20 cellular contexts compared by ENCODE assay signal in the genomic region with DNA sequence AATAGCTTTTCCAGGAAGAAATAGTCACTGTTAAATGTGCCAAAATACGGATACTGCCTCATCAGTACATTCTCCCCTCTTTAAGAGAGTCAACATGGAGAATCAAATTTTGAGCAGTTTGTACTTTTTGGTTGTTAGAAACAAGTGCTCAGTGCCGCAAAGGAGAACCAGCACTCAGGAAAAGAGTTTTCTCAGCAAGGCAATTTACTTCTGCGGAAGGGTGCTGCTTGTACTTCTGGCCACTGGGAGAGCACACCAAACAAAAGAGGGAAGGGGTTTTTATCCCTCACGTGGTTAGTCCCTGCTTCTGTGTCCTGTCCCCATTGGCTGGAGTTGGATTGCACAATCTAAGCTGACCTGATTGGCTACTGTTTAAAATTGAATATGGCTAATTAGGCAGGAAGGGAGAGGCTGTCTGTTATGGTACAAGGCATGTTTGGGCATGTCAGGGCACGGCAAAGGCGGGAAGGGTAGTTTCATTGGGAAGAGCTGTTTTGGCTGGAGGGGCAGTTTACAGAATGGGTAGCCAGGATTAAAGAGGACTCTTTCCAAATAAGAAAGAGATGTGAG.
DNase-seq lines count a peak whose midpoint lies in the region; ATAC-seq, FAIRE-seq and TF ChIP-seq lines count a peak whose summit lies in the region.
"Had no signal": no experiment of that assay in that cellular context is flagged by ENCODE, and none has a peak within 500 bp of the region (broad histone marks: within the 10 kb centered on the region; RNA-seq: fewer than 3 reads in every experiment).

No MANE protein-coding gene starts in this region.

- no peak overlapping the region for H3K14ac ChIP-seq in H1 (ENCODE audit: insufficient read length)

- no peak for TF ChIP-seq POLR2A in H1 (IDR thresholded peaks at IDR 0.05; ENCODE audit: control extremely low read depth in 1 of 2, low read depth in 2 of 2, low read length in 2 of 2)
- TF ChIP-seq POLR2A in GM18505 (IDR thresholded peaks at IDR 0.05; ENCODE audit: borderline replicate concordance, extremely low read depth, insufficient read depth, insufficient read length) = no peak

- H3K9ac ChIP-seq in H1 (replicated peaks in 1 of 4; ENCODE audit: extremely low read depth in 1 of 4, low read depth in 3 of 4, low read length in 3 of 4) (no peak overlapping the region), keratinocyte (ENCODE audit: control insufficient read depth, extremely low read depth, insufficient read depth, low read length) (no peak overlapping the region)

- H3K36me3 ChIP-seq in HEK293 (ENCODE audit: control insufficient read depth in 2 of 2, insufficient read depth in 1 of 2, low read length in 2 of 2) = no peaks in the 10 kb centered on the region
- no peaks in the 10 kb centered on the region for H3K36me3 ChIP-seq in H1 (ENCODE audit: control insufficient read depth in 2 of 4, insufficient read depth in 4 of 4, low read length in 3 of 4)
- peaks cover 5 to 6% of the 10 kb centered on the region in 2 experiments for H3K36me3 ChIP-seq in keratinocyte (ENCODE audit: control insufficient read depth in 2 of 2, extremely low read depth in 1 of 2, insufficient read depth in 2 of 2, low read length in 2 of 2)

- TF ChIP-seq EP300 in H1 (IDR thresholded peaks at IDR 0.05; ENCODE audit: borderline replicate concordance in 1 of 2, low read depth in 2 of 2, low read length in 2 of 2) = no peak

- H2BK120ac ChIP-seq in H1 (replicated peaks; ENCODE audit: low read depth, low read length) = no peak overlapping the region

- H3K4me1 ChIP-seq in HEK293 (ENCODE audit: control insufficient read depth, insufficient read depth, low read length) (0 out of 2 replicates have a peak, but pooled peaks cover 4% of the 10 kb centered on the region), H1 (replicated peaks in 1 of 4; ENCODE audit: control insufficient read depth in 3 of 4, insufficient read depth in 4 of 4, low read length in 3 of 4) (peaks cover 0 to 3% (median 0%) of the 10 kb centered on the region in 4 experiments; a peak in 2 of 7 replicates), keratinocyte (ENCODE audit: control insufficient read depth, extremely low read depth, insufficient read depth, low read length) (no peaks in the 10 kb centered on the region)

- H3K9me3 ChIP-seq in HEK293 (ENCODE audit: control insufficient read depth, insufficient read depth, low read depth, low read length) (no peaks in the 10 kb centered on the region), H1 (ENCODE audit: insufficient read depth in 2 of 2, low read depth in 1 of 2, low read length in 1 of 2) (0 out of 4 replicates have a peak, but pooled peaks cover 0 to 3% of the 10 kb centered on the region in 2 experiments), keratinocyte (ENCODE audit: control insufficient read depth, low read depth, low read length) (peaks cover 10% of the 10 kb centered on the region)

- H3K4me2 ChIP-seq in H1 (ENCODE audit: insufficient read depth in 1 of 2, low read depth in 2 of 2, low read length in 2 of 2) = no peak overlapping the region
- H3K4me2 ChIP-seq in keratinocyte (ENCODE audit: control insufficient read depth, extremely low read depth, insufficient read depth, low read depth, low read length) = no peak overlapping the region

- H3K23ac ChIP-seq in H1 (ENCODE audit: insufficient read length) = no peak overlapping the region

- no peaks in the 10 kb centered on the region for H3K23me2 ChIP-seq in H1 (ENCODE audit: low read depth, low read length)

- peak; percentile 20 for FAIRE-seq in HTR-8/SVneo (lab: Jason Lieb, UNC)
- FAIRE-seq in H1 (lab: Jason Lieb, UNC) = no peak
- peak; percentile 32 for FAIRE-seq in keratinocyte (lab: Jason Lieb, UNC)
- FAIRE-seq: GM12891 had no signal

- CTCF ChIA-PET in HEK293 (lab: Yijun Ruan, JAX) = no interaction called here
- CTCF ChIA-PET in H1 (lab: Charles Lee; ENCODE audit: partially characterized antibody) = interaction anchor here (1.4 to 3.4 kb wide), 2 partner anchors 11 to 87 kb away, joined by 4 to 19 read pairs; no protein-coding TSS in a partner anchor

- H3K4ac ChIP-seq in H1 (replicated peaks; ENCODE audit: insufficient read length, low read depth, low read length) = no peak overlapping the region

- H3K56ac ChIP-seq in H1 (replicated peaks; ENCODE audit: insufficient read length, low read depth, low read length) = no peak overlapping the region

- H3K9me1 ChIP-seq in keratinocyte (ENCODE audit: control insufficient read depth, extremely low read depth, insufficient read depth, low read length) = no peaks in the 10 kb centered on the region

- H4K91ac ChIP-seq in H1 (replicated peaks; ENCODE audit: insufficient read length, low read length) = no peak overlapping the region

- H3K79me2 ChIP-seq in H1 (ENCODE audit: control insufficient read depth in 1 of 2, insufficient read depth in 2 of 2, low read length in 2 of 2) (no peaks in the 10 kb centered on the region), keratinocyte (ENCODE audit: control insufficient read depth, insufficient read depth, low read length) (no peaks in the 10 kb centered on the region)

- TF ChIP-seq RAD21 in H1 (IDR thresholded peaks at IDR 0.05 in 1 of 2, conservative IDR thresholded peaks at IDR 0.05 in 1 of 2; ENCODE audit: low read depth in 2 of 2, low read length in 2 of 2) = no peak

- dilution Hi-C loops in keratinocyte (cut with MboI; ENCODE audit: extremely low pct_ligation_motif_present, low sequenced_read_pairs) = no loop called here

- H2BK20ac ChIP-seq in H1 (ENCODE audit: low read length) = no peak overlapping the region

- H2BK5ac ChIP-seq in H1 (ENCODE audit: low read depth, low read length) = 0 out of 2 replicates have a peak overlapping the region, but pooled peaks have one; percentile 66

- no peak for ATAC-seq in GM18505 (IDR thresholded peaks at IDR 0.05; ENCODE audit: unreplicated experiment)
- no peak for ATAC-seq in HG03045 (IDR thresholded peaks at IDR 0.05; ENCODE audit: unreplicated experiment)
- ATAC-seq: HCT116 had no signal

- H2AFZ ChIP-seq in H1 (ENCODE audit: low read length) (0 out of 2 replicates have a peak overlapping the region, but pooled peaks have one; percentile 12), keratinocyte (ENCODE audit: control insufficient read depth, low read length) (no peak overlapping the region)

- H3K27me3 ChIP-seq in H1 (replicated peaks in 1 of 4; ENCODE audit: control insufficient read depth in 3 of 4, extremely low read depth in 1 of 4, insufficient read depth in 3 of 4, low read length in 3 of 4) (no peaks in the 10 kb centered on the region), keratinocyte (ENCODE audit: control insufficient read depth, extremely low read depth, insufficient read depth, low read length) (no peaks in the 10 kb centered on the region)

- no peak overlapping the region for H3K4me3 ChIP-seq in HEK293 (ENCODE audit: low read depth, low read length)
- no peak overlapping the region for H3K4me3 ChIP-seq in H1 (ENCODE audit: extremely low read depth in 1 of 4, insufficient read depth in 2 of 4, low read depth in 3 of 4, low read length in 4 of 4)
- no peak overlapping the region for H3K4me3 ChIP-seq in keratinocyte (ENCODE audit: control insufficient read depth in 2 of 3, extremely low read depth in 1 of 3, insufficient read depth in 2 of 3, low read depth in 1 of 3, low read length in 3 of 3)

- H4K5ac ChIP-seq in H1 (ENCODE audit: insufficient read length, low read depth, low read length) = no peak overlapping the region

- no peak for DNase-seq in HTR-8/SVneo (ENCODE audit: insufficient read length, low spot score)
- no peak for DNase-seq in H1 (ENCODE audit: low read depth in 1 of 2, low spot score in 2 of 2)
- no peak for DNase-seq in keratinocyte (ENCODE audit: low read depth, low spot score)
- DNase-seq in NCI-H1694 treated with DMSO at 0.1 percent for 48 hours (lab: John Stamatoyannopoulos, UW) = no peak
- DNase-seq in HUDEP-2 (lab: John Stamatoyannopoulos, UW; ENCODE audit: unreplicated experiment in 76 of 76) = no peak
- DNase-seq: C1 segment of cervical spinal cord; Calu3; CD4-positive, alpha-beta memory T cell; COR-L47; DMS53; DMS79 treated with DMSO at 0.1 percent for 48 hours; GF-D8; GOT3; H7; HFFc6 had no signal

- H4K20me1 ChIP-seq in H1 (replicated peaks in 1 of 2; ENCODE audit: control insufficient read depth in 1 of 2, insufficient read depth in 2 of 2, low read length in 2 of 2) (no peaks in the 10 kb centered on the region), keratinocyte (ENCODE audit: control insufficient read depth, extremely low read depth, insufficient read depth, low read length) (no peaks in the 10 kb centered on the region)

- no peak overlapping the region for H3K18ac ChIP-seq in H1 (ENCODE audit: extremely low read depth, low read length)

- WGBS in H1 (ENCODE audit: extremely low coverage in 1 of 2, insufficient coverage in 1 of 2, insufficient read length in 1 of 2, insufficient replicate concordance in 2 of 2, low coverage in 1 of 2, low lambda C conversion rate in 2 of 2, missing lambda C conversion rate in 1 of 2), 2 experiments = 89% methylated on average over 6 of the region's 6 CpGs; no CpG with 5 or more reads in 1 of the 2 experiments

- no peak overlapping the region for H2BK15ac ChIP-seq in H1 (ENCODE audit: low read length)

- H3K79me1 ChIP-seq in H1 (ENCODE audit: low read depth, low read length) = no peaks in the 10 kb centered on the region

- no peak overlapping the region for H4K8ac ChIP-seq in H1 (ENCODE audit: extremely low read depth, insufficient read depth, low read length)

- no peak overlapping the region for H2AK5ac ChIP-seq in H1 (ENCODE audit: low read depth, low read length)

- H3K27ac ChIP-seq in HEK293 (ENCODE audit: extremely low read depth, low read depth, low read length) (no peak overlapping the region), H1 (ENCODE audit: low read depth, low read length) (no peak overlapping the region), keratinocyte (ENCODE audit: control insufficient read depth, insufficient read depth, low read length) (no peak overlapping the region)

- TF ChIP-seq CTCF in HEK293 (tag by site-specific recombination; IDR thresholded peaks at IDR 0.05) (no peak), H1 (IDR thresholded peaks at IDR 0.05; ENCODE audit: control extremely low read depth in 1 of 3, insufficient read depth in 1 of 3, low read depth in 1 of 3, low read length in 3 of 3) (peak in 1 of 3 experiments; percentile 13; a peak in 1 of 4 replicates), keratinocyte (optimal IDR thresholded peaks at IDR 0.05 in 1 of 3, IDR thresholded peaks at IDR 0.05 in 1 of 3, conservative IDR thresholded peaks at IDR 0.05 in 1 of 3; ENCODE audit: extremely low read depth in 1 of 3, insufficient read depth in 2 of 3, low read length in 3 of 3) (no peak)

- POLR2A ChIA-PET in HEK293 (lab: Yijun Ruan, JAX) = no interaction called here
- POLR2A ChIA-PET in H1 (lab: Charles Lee; ENCODE audit: partially characterized antibody) = no interaction called here

- H2BK12ac ChIP-seq in H1 (ENCODE audit: low read depth, low read length) = no peak overlapping the region

TF ChIP-seq in HEK293, 187 proteins besides CTCF, POLR2A, EP300 and RAD21 (continues in another document):
- peak; percentile 93; the same call in 1 of the 2 replicates for TF ChIP-seq TRIM28 (IDR thresholded peaks at IDR 0.05; ENCODE audit: borderline replicate concordance, low read length)

TF ChIP-seq in H1, 55 proteins besides CTCF, POLR2A, EP300 and RAD21:
- TF ChIP-seq JUND (IDR thresholded peaks at IDR 0.05; ENCODE audit: low read length) (no peak), CEBPB (IDR thresholded peaks at IDR 0.05; ENCODE audit: low read depth, low read length) (peak; percentile 94)
